ENCODE assay signal across 13 cellular contexts in genomic region chr5:50302815-50303490, GRCh38.
DNase-seq lines count a peak whose midpoint lies in the region; ATAC-seq and TF ChIP-seq lines count a peak whose summit lies in the region.
"Had no signal": no experiment of that assay in that cellular context is flagged by ENCODE, and none has a peak within 500 bp of the region (broad histone marks: within the 10 kb centered on the region; RNA-seq: fewer than 3 reads in every experiment).

No MANE protein-coding gene starts in this region.

- no peaks in the 10 kb centered on the region for H3K27me3 Mint-ChIP-seq in MCF 10A (ENCODE audit: insufficient read depth, unreplicated experiment)

- H3K4me1 Mint-ChIP-seq in MCF 10A (ENCODE audit: insufficient read depth, unreplicated experiment): peaks cover 10% of the 10 kb centered on the region
- no peaks in the 10 kb centered on the region for H3K4me1 Mint-ChIP-seq in stimulated activated effector memory CD8-positive, alpha-beta T cell treated with anti-CD3 and anti-CD28 coated beads, Interleukin-12 subunit alpha, Interleukin-12 subunit beta, amount 100 ng/mL, for 72 hours
- H3K4me1 Mint-ChIP-seq: mesothelial cell of epicardium had no signal

- H3K9me3 ChIP-seq in breast epithelium (no peaks in the 10 kb centered on the region), Panc1 (ENCODE audit: control insufficient read depth, insufficient read depth, low read depth, low read length) (peaks cover 21% of the 10 kb centered on the region; the same call in 1 of the 2 replicates)
- H3K9me3 ChIP-seq: pancreas had no signal

- CTCF ChIA-PET in MCF 10A (lab: Yijun Ruan, JAX) (interaction anchor here (0.7 to 2.3 kb wide), 10 partner anchors 13 to 377 kb away, joined by 3 to 15 read pairs (median 4); no protein-coding TSS in a partner anchor), Panc1 (lab: Charles Lee) (no interaction called here)

- POLR2A ChIA-PET in MCF 10A (lab: Yijun Ruan, JAX): interaction anchor here (0.9 to 1.4 kb wide), 4 partner anchors 15 to 138 kb away, joined by 3 to 7 read pairs (median 4); partner anchors contain the start of gene EMB
- POLR2A ChIA-PET in Panc1 (lab: Charles Lee): no interaction called here

- H3K4me1 ChIP-seq in breast epithelium: no peaks in the 10 kb centered on the region
- peaks cover 8% of the 10 kb centered on the region; the same call in 1 of the 2 replicates for H3K4me1 ChIP-seq in Panc1 (ENCODE audit: control insufficient read depth, insufficient read depth, low read length)
- H3K4me1 ChIP-seq: pancreas had no signal

- peak; percentile 100 for ATAC-seq in Panc1
- no peak for ATAC-seq in stimulated activated effector memory CD8-positive, alpha-beta T cell treated with anti-CD3 and anti-CD28 coated beads, Interleukin-12 subunit alpha, Interleukin-12 subunit beta, amount 100 ng/mL, for 72 hours

- H3K36me3 ChIP-seq in breast epithelium (no peaks in the 10 kb centered on the region), Panc1 (ENCODE audit: control insufficient read depth, insufficient read depth, low read length) (no peaks in the 10 kb centered on the region)
- H3K36me3 ChIP-seq: pancreas had no signal

- H3K27ac ChIP-seq in breast epithelium (no peak overlapping the region), Panc1 (ENCODE audit: low read length) (peak overlapping the region; percentile 79)
- H3K27ac ChIP-seq: pancreas had no signal

- peak; percentile 84 for DNase-seq in MCF 10A (ENCODE audit: unreplicated experiment)
- DNase-seq in breast epithelium (ENCODE audit: low spot score in 2 of 2): no peak
- peak; percentile 90 for DNase-seq in Panc1 (ENCODE audit: low read depth, low spot score)
- DNase-seq in fibroblast of pulmonary artery (ENCODE audit: low read depth): peak; percentile 10
- DNase-seq in stimulated activated effector memory CD8-positive, alpha-beta T cell treated with anti-CD3 and anti-CD28 coated beads, Interleukin-12 subunit alpha, Interleukin-12 subunit beta, amount 100 ng/mL, for 72 hours (ENCODE audit: low spot score in 2 of 2): no peak
- DNase-seq in NCI-H2196 (lab: John Stamatoyannopoulos, UW; ENCODE audit: unreplicated experiment): no peak
- no peak for DNase-seq in mesenteric fat pad (ENCODE audit: low spot score)
- no peak for DNase-seq in G401 (ENCODE audit: low spot score)
- DNase-seq: activated CD4-positive, CD25-positive, alpha-beta regulatory T cell; KG1; NCI-H2029 treated with DMSO at 0.1 percent for 48 hours; pancreas had no signal

- in situ Hi-C loops in Panc1 (cut with HindIII; ENCODE audit: low pct_unique_long_range_greater_than_20kb, low sequenced_read_pairs) (no loop called here), G401 (cut with HindIII; ENCODE audit: low sequenced_read_pairs) (no loop called here)

- H3K4me3 ChIP-seq in breast epithelium (no peak overlapping the region), Panc1 (ENCODE audit: low read depth in 2 of 2, low read length in 2 of 2) (peak overlapping the region in 1 of 2 experiments; percentile 21; a peak in 1 of 4 replicates), fibroblast of pulmonary artery (replicated peaks; ENCODE audit: low read depth, low read length) (no peak overlapping the region)
- H3K4me3 ChIP-seq: pancreas had no signal

- TF ChIP-seq CTCF in MCF 10A (IDR thresholded peaks at IDR 0.05; ENCODE audit: unreplicated experiment): no peak
- TF ChIP-seq CTCF in breast epithelium (IDR thresholded peaks at IDR 0.05): no peak
- TF ChIP-seq CTCF in Panc1 (IDR thresholded peaks at IDR 0.05): no peak
- TF ChIP-seq CTCF in fibroblast of pulmonary artery (IDR thresholded peaks at IDR 0.05; ENCODE audit: low read length, missing control alignments): no peak

- no peaks in the 10 kb centered on the region for H3K27me3 ChIP-seq in breast epithelium
- H3K27me3 ChIP-seq in Panc1 (ENCODE audit: control insufficient read depth, insufficient read depth, low read length): no peaks in the 10 kb centered on the region
- H3K27me3 ChIP-seq: pancreas had no signal

- BruUV-seq in MCF 10A (replicated peaks; lab: Mats Ljungman, UMichigan): TSS peak; percentile 53
- no TSS peak for BruUV-seq in Panc1 (replicated peaks; lab: Mats Ljungman, UMichigan)

- intact Hi-C loops in MCF 10A (cut with micrococcal nuclease) (no loop called here), breast epithelium (cut with DNase I; ENCODE audit: low total_unique reads) (no loop called here), Panc1 (cut with micrococcal nuclease; ENCODE audit: unreplicated experiment) (no loop called here)

- no peaks in the 10 kb centered on the region for H3K36me3 Mint-ChIP-seq in MCF 10A (ENCODE audit: insufficient read depth, unreplicated experiment)
- H3K36me3 Mint-ChIP-seq in stimulated activated effector memory CD8-positive, alpha-beta T cell treated with anti-CD3 and anti-CD28 coated beads, Interleukin-12 subunit alpha, Interleukin-12 subunit beta, amount 100 ng/mL, for 72 hours: no peaks in the 10 kb centered on the region
- H3K36me3 Mint-ChIP-seq: mesothelial cell of epicardium had no signal

- no peaks in the 10 kb centered on the region for H3K9me3 Mint-ChIP-seq in MCF 10A (ENCODE audit: unreplicated experiment)
- H3K9me3 Mint-ChIP-seq in stimulated activated effector memory CD8-positive, alpha-beta T cell treated with anti-CD3 and anti-CD28 coated beads, Interleukin-12 subunit alpha, Interleukin-12 subunit beta, amount 100 ng/mL, for 72 hours: peaks cover 4% of the 10 kb centered on the region

- TF ChIP-seq POLR2A in breast epithelium (IDR thresholded peaks at IDR 0.05): no peak

- peak overlapping the region; percentile 81 for H3K27ac Mint-ChIP-seq in MCF 10A (ENCODE audit: low read depth, unreplicated experiment)
- H3K27ac Mint-ChIP-seq in stimulated activated effector memory CD8-positive, alpha-beta T cell treated with anti-CD3 and anti-CD28 coated beads, Interleukin-12 subunit alpha, Interleukin-12 subunit beta, amount 100 ng/mL, for 72 hours: no peak overlapping the region
- H3K27ac Mint-ChIP-seq: mesothelial cell of epicardium had no signal

- H3K4me3 Mint-ChIP-seq in MCF 10A (ENCODE audit: unreplicated experiment): no peak overlapping the region
- no peak overlapping the region for H3K4me3 Mint-ChIP-seq in stimulated activated effector memory CD8-positive, alpha-beta T cell treated with anti-CD3 and anti-CD28 coated beads, Interleukin-12 subunit alpha, Interleukin-12 subunit beta, amount 100 ng/mL, for 72 hours
- H3K4me3 Mint-ChIP-seq: mesothelial cell of epicardium had no signal

Comparison
In these comparisons a context has a peak if more than half of its experiments do, and no peak if none do; other contexts are left out.
1. DNase-seq: peak in MCF 10A (single experiment), Panc1 (single experiment) and fibroblast of pulmonary artery (single experiment); none in breast epithelium (0 of 2), stimulated activated effector memory CD8-positive, alpha-beta T cell treated with anti-CD3 and anti-CD28 coated beads, Interleukin-12 subunit alpha, Interleukin-12 subunit beta, amount 100 ng/mL, for 72 hours (0 of 2), NCI-H2196 (single experiment), mesenteric fat pad (single experiment) and G401 (single experiment).